Comparison of ENCODE assay signal across 1 cellular context in the genomic region with DNA sequence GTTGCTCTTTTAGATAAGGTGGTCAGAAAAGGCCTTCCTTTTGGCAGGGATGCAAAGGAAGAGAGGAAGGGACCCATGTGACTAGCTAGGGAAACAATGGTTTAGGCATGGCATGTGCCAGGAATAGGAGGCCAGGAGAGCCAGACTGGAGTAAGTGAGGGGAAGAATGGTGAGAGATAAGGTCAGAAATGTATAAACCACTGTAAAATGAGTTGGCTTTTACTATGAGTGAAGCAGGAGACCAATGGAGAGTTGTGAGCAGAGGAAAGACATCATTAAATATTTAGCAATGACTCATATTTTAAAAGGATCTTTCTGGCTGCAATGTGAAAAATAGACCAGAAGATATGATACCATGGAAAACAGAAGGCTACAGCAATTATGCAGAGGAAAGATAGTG.
TF ChIP-seq lines count a peak whose summit lies in the region.

No MANE protein-coding gene starts in this region.

TF ChIP-seq in GM23338, 12 proteins besides CTCF, POLR2A, EP300 and RAD21 (continued from another document):
- TF ChIP-seq, protein P1, sequence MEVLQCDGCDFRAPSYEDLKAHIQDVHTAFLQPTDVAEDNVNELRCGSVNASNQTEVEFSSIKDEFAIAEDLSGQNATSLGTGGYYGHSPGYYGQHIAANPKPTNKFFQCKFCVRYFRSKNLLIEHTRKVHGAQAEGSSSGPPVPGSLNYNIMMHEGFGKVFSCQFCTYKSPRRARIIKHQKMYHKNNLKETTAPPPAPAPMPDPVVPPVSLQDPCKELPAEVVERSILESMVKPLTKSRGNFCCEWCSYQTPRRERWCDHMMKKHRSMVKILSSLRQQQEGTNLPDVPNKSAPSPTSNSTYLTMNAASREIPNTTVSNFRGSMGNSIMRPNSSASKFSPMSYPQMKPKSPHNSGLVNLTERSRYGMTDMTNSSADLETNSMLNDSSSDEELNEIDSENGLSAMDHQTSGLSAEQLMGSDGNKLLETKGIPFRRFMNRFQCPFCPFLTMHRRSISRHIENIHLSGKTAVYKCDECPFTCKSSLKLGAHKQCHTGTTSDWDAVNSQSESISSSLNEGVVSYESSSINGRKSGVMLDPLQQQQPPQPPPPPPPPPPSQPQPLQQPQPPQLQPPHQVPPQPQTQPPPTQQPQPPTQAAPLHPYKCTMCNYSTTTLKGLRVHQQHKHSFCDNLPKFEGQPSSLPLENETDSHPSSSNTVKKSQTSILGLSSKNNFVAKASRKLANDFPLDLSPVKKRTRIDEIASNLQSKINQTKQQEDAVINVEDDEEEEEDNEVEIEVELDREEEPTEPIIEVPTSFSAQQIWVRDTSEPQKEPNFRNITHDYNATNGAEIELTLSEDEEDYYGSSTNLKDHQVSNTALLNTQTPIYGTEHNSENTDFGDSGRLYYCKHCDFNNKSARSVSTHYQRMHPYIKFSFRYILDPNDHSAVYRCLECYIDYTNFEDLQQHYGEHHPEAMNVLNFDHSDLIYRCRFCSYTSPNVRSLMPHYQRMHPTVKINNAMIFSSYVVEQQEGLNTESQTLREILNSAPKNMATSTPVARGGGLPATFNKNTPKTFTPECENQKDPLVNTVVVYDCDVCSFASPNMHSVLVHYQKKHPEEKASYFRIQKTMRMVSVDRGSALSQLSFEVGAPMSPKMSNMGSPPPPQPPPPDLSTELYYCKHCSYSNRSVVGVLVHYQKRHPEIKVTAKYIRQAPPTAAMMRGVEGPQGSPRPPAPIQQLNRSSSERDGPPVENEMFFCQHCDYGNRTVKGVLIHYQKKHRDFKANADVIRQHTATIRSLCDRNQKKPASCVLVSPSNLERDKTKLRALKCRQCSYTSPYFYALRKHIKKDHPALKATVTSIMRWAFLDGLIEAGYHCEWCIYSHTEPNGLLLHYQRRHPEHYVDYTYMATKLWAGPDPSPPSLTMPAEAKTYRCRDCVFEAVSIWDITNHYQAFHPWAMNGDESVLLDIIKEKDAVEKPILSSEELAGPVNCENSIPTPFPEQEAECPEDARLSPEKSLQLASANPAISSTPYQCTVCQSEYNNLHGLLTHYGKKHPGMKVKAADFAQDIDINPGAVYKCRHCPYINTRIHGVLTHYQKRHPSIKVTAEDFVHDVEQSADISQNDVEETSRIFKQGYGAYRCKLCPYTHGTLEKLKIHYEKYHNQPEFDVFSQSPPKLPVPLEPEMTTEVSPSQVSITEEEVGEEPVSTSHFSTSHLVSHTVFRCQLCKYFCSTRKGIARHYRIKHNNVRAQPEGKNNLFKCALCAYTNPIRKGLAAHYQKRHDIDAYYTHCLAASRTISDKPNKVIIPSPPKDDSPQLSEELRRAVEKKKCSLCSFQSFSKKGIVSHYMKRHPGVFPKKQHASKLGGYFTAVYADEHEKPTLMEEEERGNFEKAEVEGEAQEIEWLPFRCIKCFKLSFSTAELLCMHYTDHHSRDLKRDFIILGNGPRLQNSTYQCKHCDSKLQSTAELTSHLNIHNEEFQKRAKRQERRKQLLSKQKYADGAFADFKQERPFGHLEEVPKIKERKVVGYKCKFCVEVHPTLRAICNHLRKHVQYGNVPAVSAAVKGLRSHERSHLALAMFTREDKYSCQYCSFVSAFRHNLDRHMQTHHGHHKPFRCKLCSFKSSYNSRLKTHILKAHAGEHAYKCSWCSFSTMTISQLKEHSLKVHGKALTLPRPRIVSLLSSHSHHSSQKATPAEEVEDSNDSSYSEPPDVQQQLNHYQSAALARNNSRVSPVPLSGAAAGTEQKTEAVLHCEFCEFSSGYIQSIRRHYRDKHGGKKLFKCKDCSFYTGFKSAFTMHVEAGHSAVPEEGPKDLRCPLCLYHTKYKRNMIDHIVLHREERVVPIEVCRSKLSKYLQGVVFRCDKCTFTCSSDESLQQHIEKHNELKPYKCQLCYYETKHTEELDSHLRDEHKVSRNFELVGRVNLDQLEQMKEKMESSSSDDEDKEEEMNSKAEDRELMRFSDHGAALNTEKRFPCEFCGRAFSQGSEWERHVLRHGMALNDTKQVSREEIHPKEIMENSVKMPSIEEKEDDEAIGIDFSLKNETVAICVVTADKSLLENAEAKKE (CRISPR knock-in tag; IDR thresholded peaks at IDR 0.05), result no peak
- no peak for TF ChIP-seq EZH2phosphoT487 (IDR thresholded peaks at IDR 0.05; ENCODE audit: unreplicated experiment)
- TF ChIP-seq CREB1 (CRISPR knock-in tag; IDR thresholded peaks at IDR 0.05; ENCODE audit: low read depth), result no peak
- TF ChIP-seq JUNB (IDR thresholded peaks at IDR 0.05; ENCODE audit: unreplicated experiment), result no peak
- TF ChIP-seq, protein P2, sequence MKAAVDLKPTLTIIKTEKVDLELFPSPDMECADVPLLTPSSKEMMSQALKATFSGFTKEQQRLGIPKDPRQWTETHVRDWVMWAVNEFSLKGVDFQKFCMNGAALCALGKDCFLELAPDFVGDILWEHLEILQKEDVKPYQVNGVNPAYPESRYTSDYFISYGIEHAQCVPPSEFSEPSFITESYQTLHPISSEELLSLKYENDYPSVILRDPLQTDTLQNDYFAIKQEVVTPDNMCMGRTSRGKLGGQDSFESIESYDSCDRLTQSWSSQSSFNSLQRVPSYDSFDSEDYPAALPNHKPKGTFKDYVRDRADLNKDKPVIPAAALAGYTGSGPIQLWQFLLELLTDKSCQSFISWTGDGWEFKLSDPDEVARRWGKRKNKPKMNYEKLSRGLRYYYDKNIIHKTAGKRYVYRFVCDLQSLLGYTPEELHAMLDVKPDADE (IDR thresholded peaks at IDR 0.05), result no peak
- no peak for TF ChIP-seq STAT1 (IDR thresholded peaks at IDR 0.05; ENCODE audit: unreplicated experiment)
- TF ChIP-seq ZNF114 (CRISPR knock-in tag; IDR thresholded peaks at IDR 0.05), result no peak
- no peak for TF ChIP-seq ZNF331 (CRISPR knock-in tag; IDR thresholded peaks at IDR 0.05; ENCODE audit: low read depth)
- TF ChIP-seq, protein P3, sequence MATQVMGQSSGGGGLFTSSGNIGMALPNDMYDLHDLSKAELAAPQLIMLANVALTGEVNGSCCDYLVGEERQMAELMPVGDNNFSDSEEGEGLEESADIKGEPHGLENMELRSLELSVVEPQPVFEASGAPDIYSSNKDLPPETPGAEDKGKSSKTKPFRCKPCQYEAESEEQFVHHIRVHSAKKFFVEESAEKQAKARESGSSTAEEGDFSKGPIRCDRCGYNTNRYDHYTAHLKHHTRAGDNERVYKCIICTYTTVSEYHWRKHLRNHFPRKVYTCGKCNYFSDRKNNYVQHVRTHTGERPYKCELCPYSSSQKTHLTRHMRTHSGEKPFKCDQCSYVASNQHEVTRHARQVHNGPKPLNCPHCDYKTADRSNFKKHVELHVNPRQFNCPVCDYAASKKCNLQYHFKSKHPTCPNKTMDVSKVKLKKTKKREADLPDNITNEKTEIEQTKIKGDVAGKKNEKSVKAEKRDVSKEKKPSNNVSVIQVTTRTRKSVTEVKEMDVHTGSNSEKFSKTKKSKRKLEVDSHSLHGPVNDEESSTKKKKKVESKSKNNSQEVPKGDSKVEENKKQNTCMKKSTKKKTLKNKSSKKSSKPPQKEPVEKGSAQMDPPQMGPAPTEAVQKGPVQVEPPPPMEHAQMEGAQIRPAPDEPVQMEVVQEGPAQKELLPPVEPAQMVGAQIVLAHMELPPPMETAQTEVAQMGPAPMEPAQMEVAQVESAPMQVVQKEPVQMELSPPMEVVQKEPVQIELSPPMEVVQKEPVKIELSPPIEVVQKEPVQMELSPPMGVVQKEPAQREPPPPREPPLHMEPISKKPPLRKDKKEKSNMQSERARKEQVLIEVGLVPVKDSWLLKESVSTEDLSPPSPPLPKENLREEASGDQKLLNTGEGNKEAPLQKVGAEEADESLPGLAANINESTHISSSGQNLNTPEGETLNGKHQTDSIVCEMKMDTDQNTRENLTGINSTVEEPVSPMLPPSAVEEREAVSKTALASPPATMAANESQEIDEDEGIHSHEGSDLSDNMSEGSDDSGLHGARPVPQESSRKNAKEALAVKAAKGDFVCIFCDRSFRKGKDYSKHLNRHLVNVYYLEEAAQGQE (IDR thresholded peaks at IDR 0.05; ENCODE audit: unreplicated experiment), result no peak
- TF ChIP-seq POLR2AphosphoS5 (IDR thresholded peaks at IDR 0.05; ENCODE audit: low read depth), result no peak
